ENCODE assay signal across 19 cellular contexts in genomic region chr12:94550964-94551363, GRCh38.
"Had no signal": no experiment of that assay in that cellular context is flagged by ENCODE, and none has a peak within 500 bp of the region (broad histone marks: within the 10 kb centered on the region; RNA-seq: fewer than 3 reads in every experiment).

No MANE protein-coding gene starts in this region.

- DNase-seq: activated CD4-positive, alpha-beta T cell treated with anti-CD3 and anti-CD28 coated beads for 1 hour; activated CD4-positive, alpha-beta T cell treated with anti-CD3 and anti-CD28 coated beads, Interleukin-2, amount 50 U/mL, for 4 hours; activated naive CD4-positive, alpha-beta T cell treated with Interleukin-2 at 50 U/mL for 16 hours; dorsolateral prefrontal cortex; endodermal cell; islet precursor cell; left ventricle myocardium superior; mesendoderm; right cardiac atrium; small intestine; stimulated activated CD4-positive, alpha-beta T cell treated with anti-CD3 and anti-CD28 coated beads, Interleukin-4, amount 100 ng/mL, for 24 hours; stimulated activated naive CD4-positive, alpha-beta T cell treated with Interleukin-2 at 50 U/mL for 16 hours; substantia nigra had no signal

- H3K9me3 ChIP-seq: ascending aorta, vagina had no signal

- ATAC-seq: activated T-helper 17 cell treated with anti-CD3 and anti-CD28 coated beads, Interleukin-2, amount 50 U/mL, for 72 hours; left ventricle myocardium superior; right cardiac atrium had no signal

- H3K27me3 ChIP-seq: ascending aorta, dorsolateral prefrontal cortex, hepatocyte, tibial nerve, vagina had no signal

- H3K4me3 ChIP-seq: ascending aorta, dorsolateral prefrontal cortex, hepatocyte, tibial nerve, vagina had no signal

- H3K36me3 ChIP-seq: ascending aorta, tibial nerve, vagina had no signal

- H3K27ac ChIP-seq: ascending aorta, hepatocyte, tibial nerve, vagina, VCaP had no signal

- H3K4me1 ChIP-seq: ascending aorta had no signal
